1 cellular context compared by ENCODE assay signal in the genomic region with DNA sequence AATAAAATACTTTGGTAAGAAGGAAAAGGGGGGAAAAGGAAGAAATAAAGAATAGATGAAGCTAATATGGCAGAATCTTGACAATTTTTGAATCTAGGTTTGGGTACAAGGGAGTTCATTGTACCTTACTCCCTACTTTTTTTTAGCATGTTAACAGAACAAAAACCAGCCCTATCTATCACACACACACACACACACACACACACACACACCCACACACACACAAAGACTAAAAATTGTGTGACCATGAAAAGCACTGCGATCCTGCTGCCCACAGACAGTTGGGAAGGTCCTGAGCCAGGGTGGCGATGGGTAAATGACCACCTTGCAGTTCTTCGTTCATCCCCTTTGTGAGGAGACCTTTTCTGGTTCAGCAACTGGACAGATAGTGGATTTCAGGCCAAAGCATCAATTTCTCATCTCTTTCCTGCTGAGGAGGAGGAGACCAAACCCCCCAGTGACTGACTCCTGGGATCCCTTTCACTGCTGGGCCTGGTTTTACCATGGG.
TF ChIP-seq lines count a peak whose summit lies in the region.

No MANE protein-coding gene starts in this region.

TF ChIP-seq in HEK293, 187 proteins besides CTCF, POLR2A, EP300 and RAD21 (continued from another document):
- TF ChIP-seq, protein P1, sequence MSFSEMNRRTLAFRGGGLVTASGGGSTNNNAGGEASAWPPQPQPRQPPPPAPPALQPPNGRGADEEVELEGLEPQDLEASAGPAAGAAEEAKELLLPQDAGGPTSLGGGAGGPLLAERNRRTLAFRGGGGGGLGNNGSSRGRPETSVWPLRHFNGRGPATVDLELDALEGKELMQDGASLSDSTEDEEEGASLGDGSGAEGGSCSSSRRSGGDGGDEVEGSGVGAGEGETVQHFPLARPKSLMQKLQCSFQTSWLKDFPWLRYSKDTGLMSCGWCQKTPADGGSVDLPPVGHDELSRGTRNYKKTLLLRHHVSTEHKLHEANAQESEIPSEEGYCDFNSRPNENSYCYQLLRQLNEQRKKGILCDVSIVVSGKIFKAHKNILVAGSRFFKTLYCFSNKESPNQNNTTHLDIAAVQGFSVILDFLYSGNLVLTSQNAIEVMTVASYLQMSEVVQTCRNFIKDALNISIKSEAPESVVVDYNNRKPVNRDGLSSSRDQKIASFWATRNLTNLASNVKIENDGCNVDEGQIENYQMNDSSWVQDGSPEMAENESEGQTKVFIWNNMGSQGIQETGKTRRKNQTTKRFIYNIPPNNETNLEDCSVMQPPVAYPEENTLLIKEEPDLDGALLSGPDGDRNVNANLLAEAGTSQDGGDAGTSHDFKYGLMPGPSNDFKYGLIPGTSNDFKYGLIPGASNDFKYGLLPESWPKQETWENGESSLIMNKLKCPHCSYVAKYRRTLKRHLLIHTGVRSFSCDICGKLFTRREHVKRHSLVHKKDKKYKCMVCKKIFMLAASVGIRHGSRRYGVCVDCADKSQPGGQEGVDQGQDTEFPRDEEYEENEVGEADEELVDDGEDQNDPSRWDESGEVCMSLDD (tag by site-specific recombination; IDR thresholded peaks at IDR 0.05): 0 out of 2 replicates have a peak, but pooled peaks have one; percentile 16
TF ChIP-seq in HEK293: peak in this region for 5.
